In genomic region chr17:7046127-7046724, GRCh38 we compare ENCODE assay signal across 6 cellular contexts. TPM values are rescaled to one million over a fixed set of nuclear protein-coding genes. Genes with fewer than 3 reads are reported as not detected.
A peak's percentile ranks its signal among the peaks of the same experiment; 100 is the strongest.
DNase-seq lines count a peak whose midpoint lies in the region; ATAC-seq and TF ChIP-seq lines count a peak whose summit lies in the region.

No MANE protein-coding gene starts in this region.

- no peaks in the 10 kb centered on the region for H3K79me2 ChIP-seq in H9 (ENCODE audit: insufficient read depth, low read length)

- H4K20me1 ChIP-seq in H9 (ENCODE audit: control insufficient read depth, insufficient read depth, insufficient read length), result no peaks in the 10 kb centered on the region

- peak overlapping the region; percentile 58 to 80 for H3K4me3 Mint-ChIP-seq in H9
- peak overlapping the region; percentile 70 for H3K4me3 Mint-ChIP-seq in activated CD4-positive, alpha-beta memory T cell treated with anti-CD3 and anti-CD28 coated beads for 36 hours

- no peak overlapping the region for H2BK20ac ChIP-seq in H9 (ENCODE audit: low read depth, low read length, poor library complexity, severe bottlenecking)

- peaks cover 6% of the 10 kb centered on the region for H3K27me3 ChIP-seq in H9 (ENCODE audit: insufficient read depth, low read length)
- no peaks in the 10 kb centered on the region for H3K27me3 ChIP-seq in upper lobe of right lung

- no peak overlapping the region for H2AK5ac ChIP-seq in H9 (ENCODE audit: insufficient read length, low read length)

- H3K14ac ChIP-seq in H9 (ENCODE audit: insufficient read depth, low read length), result no peak overlapping the region

- no peaks in the 10 kb centered on the region for H3K79me1 ChIP-seq in H9 (ENCODE audit: insufficient read depth, low read depth, low read length, poor library complexity, severe bottlenecking)

- no peaks in the 10 kb centered on the region for H3K4me1 ChIP-seq in H9 (ENCODE audit: insufficient read depth, low read length)
- peaks cover 37% of the 10 kb centered on the region for H3K4me1 ChIP-seq in upper lobe of right lung

- no peaks in the 10 kb centered on the region for H3K9me3 Mint-ChIP-seq in H9
- no peaks in the 10 kb centered on the region for H3K9me3 Mint-ChIP-seq in activated CD4-positive, alpha-beta memory T cell treated with anti-CD3 and anti-CD28 coated beads for 36 hours

- H2BK15ac ChIP-seq in H9 (ENCODE audit: low read depth, low read length), result no peak overlapping the region

- H3K4me3 ChIP-seq in upper lobe of right lung, result peak overlapping the region; percentile 49

- WGBS in H9 (ENCODE audit: extremely low coverage, insufficient read length, low lambda C conversion rate), result no CpG with 5 or more reads among the region's 15 CpGs

- H3K27ac ChIP-seq in H9 (ENCODE audit: insufficient read length, low read depth, low read length) (no peak overlapping the region), upper lobe of right lung (peak overlapping the region; percentile 86)

- CTCF ChIA-PET in activated CD4-positive, alpha-beta memory T cell treated with anti-CD3 and anti-CD28 coated beads for 36 hours (lab: Charles Lee), result interaction anchor here (0.6 to 20.9 kb wide), 36 partner anchors 8 to 947 kb away, joined by 3 to 509 read pairs (median 6); partner anchors contain the start of genes CLEC10A, DLG4, GABARAP and RNASEK

- no peak overlapping the region for H2BK120ac ChIP-seq in H9 (ENCODE audit: low read depth, low read length, poor library complexity, severe bottlenecking)

- H4K91ac ChIP-seq in H9 (ENCODE audit: insufficient read length, low read depth, low read length), result no peak overlapping the region

- H3K9me3 ChIP-seq in H9 (ENCODE audit: control insufficient read depth, low read depth, low read length) (no peaks in the 10 kb centered on the region), upper lobe of right lung (no peaks in the 10 kb centered on the region)

- peak overlapping the region; percentile 49 for H2AFZ ChIP-seq in H9 (ENCODE audit: low read length)

- peak overlapping the region in 1 of 3 experiments; percentile 34; a peak in 1 of 7 replicates for H3K27ac Mint-ChIP-seq in H9
- peak overlapping the region; percentile 87 for H3K27ac Mint-ChIP-seq in activated CD4-positive, alpha-beta memory T cell treated with anti-CD3 and anti-CD28 coated beads for 36 hours

- H3K4ac ChIP-seq in H9 (ENCODE audit: low read depth, low read length), result no peak overlapping the region

- no peak overlapping the region for H3K56ac ChIP-seq in H9 (ENCODE audit: insufficient read length, low read depth, low read length)

- DNase-seq in H9 (peak; percentile 81), islet precursor cell (peak; percentile 96), upper lobe of right lung (peak; percentile 94)
- peak; percentile 63 for DNase-seq in activated CD4-positive, alpha-beta memory T cell treated with anti-CD3 and anti-CD28 coated beads for 36 hours

- peaks cover 21 to 30% of the 10 kb centered on the region in 2 experiments for H3K4me1 Mint-ChIP-seq in H9
- peaks cover 45% of the 10 kb centered on the region for H3K4me1 Mint-ChIP-seq in activated CD4-positive, alpha-beta memory T cell treated with anti-CD3 and anti-CD28 coated beads for 36 hours (ENCODE audit: low read depth)

- no peak overlapping the region for H4K8ac ChIP-seq in H9 (replicated peaks; ENCODE audit: insufficient read length, low read depth, low read length)

- peak overlapping the region; percentile 95 for H3K4me2 ChIP-seq in H9 (ENCODE audit: insufficient read depth, insufficient read length, low read length)

- no peak overlapping the region for H2BK5ac ChIP-seq in H9 (ENCODE audit: insufficient read length, low read length)

- no peak overlapping the region for H2BK12ac ChIP-seq in H9 (ENCODE audit: insufficient read length, low read depth, low read length)

- H3K36me3 ChIP-seq in upper lobe of right lung, result no peaks in the 10 kb centered on the region

- no peaks in the 10 kb centered on the region for H3K36me3 Mint-ChIP-seq in H9 (ENCODE audit: insufficient read depth in 1 of 3, low read depth in 3 of 3)
- H3K36me3 Mint-ChIP-seq in activated CD4-positive, alpha-beta memory T cell treated with anti-CD3 and anti-CD28 coated beads for 36 hours, result no peaks in the 10 kb centered on the region

- no peak overlapping the region for H3T11ph ChIP-seq in H9 (ENCODE audit: low read length)

- H3K23ac ChIP-seq in H9 (ENCODE audit: insufficient read length, low read depth, low read length), result no peak overlapping the region

- H3K9ac ChIP-seq in H9 (ENCODE audit: extremely low read depth, insufficient read length, low read length), result no peak overlapping the region

- peaks cover 83% of the 10 kb centered on the region for H3K27me3 Mint-ChIP-seq in H9 (ENCODE audit: low read depth)
- H3K27me3 Mint-ChIP-seq in activated CD4-positive, alpha-beta memory T cell treated with anti-CD3 and anti-CD28 coated beads for 36 hours, result peaks cover 2% of the 10 kb centered on the region

- ATAC-seq in upper lobe of right lung (peak; percentile 79), GM18909 (IDR thresholded peaks at IDR 0.05; ENCODE audit: poor library complexity, unreplicated experiment) (no peak), HG02798 (IDR thresholded peaks at IDR 0.05; ENCODE audit: poor library complexity, unreplicated experiment) (no peak)

- POLR2A ChIA-PET in activated CD4-positive, alpha-beta memory T cell treated with anti-CD3 and anti-CD28 coated beads for 36 hours (lab: Charles Lee), result interaction anchor here (0.9 to 3.5 kb wide), 8 partner anchors 11 to 538 kb away, joined by 3 to 26 read pairs (median 6); partner anchors contain the start of genes DLG4, MPDU1 and SLC16A13

- intact Hi-C loops in activated CD4-positive, alpha-beta memory T cell treated with anti-CD3 and anti-CD28 coated beads for 36 hours (cut with micrococcal nuclease), result loop anchor here (1.0 to 2.0 kb wide), 5 partner anchors 77 to 641 kb away; partner anchors contain the start of gene TP53
- intact Hi-C loops in upper lobe of right lung (cut with DNase I), result no loop called here

- H4K5ac ChIP-seq in H9 (ENCODE audit: insufficient read length, low read depth, low read length), result no peak overlapping the region

- H3K18ac ChIP-seq in H9 (ENCODE audit: insufficient read length, low read depth, low read length), result peak overlapping the region; percentile 13

- no peak; the same call in 1 of the 3 replicates for TF ChIP-seq CTCF in H9 (conservative IDR thresholded peaks at IDR 0.05)
- no peak for TF ChIP-seq CTCF in upper lobe of right lung (IDR thresholded peaks at IDR 0.05)

- peaks cover 33% of the 10 kb centered on the region for H3K23me2 ChIP-seq in H9 (ENCODE audit: insufficient read length, low read depth, low read length, poor library complexity, severe bottlenecking)

RNA-seq across cellular contexts. Expression of gene SLC16A11, which starts 2.3 kb away (rescaled TPM):
- total RNA-seq in H9 (2021), result 0.13 TPM in 1 of 2 replicates, not detected in the other
- 1 to 10 TPM; 1.4 to 1.5 TPM for total RNA-seq in activated CD4-positive, alpha-beta memory T cell treated with anti-CD3 and anti-CD28 coated beads for 36 hours
- total RNA-seq in upper lobe of right lung, result 6.8 TPM

RNA-seq across cellular contexts. Expression of gene SLC16A13, which starts 10.4 kb away (rescaled TPM):
- total RNA-seq in H9 (2021) (6.1 and 6.8 TPM in 2 replicates), upper lobe of right lung (10.1 TPM)
- total RNA-seq in activated CD4-positive, alpha-beta memory T cell treated with anti-CD3 and anti-CD28 coated beads for 36 hours, result 10 to 100 TPM; 10.4 to 10.7 TPM

RNA-seq across cellular contexts. Expression of gene BCL6B, which starts 23.4 kb away (rescaled TPM):
- total RNA-seq in H9 (2021) (3.3 and 4.9 TPM in 2 replicates), upper lobe of right lung (42.6 TPM)
- 1 to 10 TPM in 1 of 2 experiments, under 1 TPM in 1; 0.53 to 1.3 TPM for total RNA-seq in activated CD4-positive, alpha-beta memory T cell treated with anti-CD3 and anti-CD28 coated beads for 36 hours

RNA-seq across cellular contexts. Expression of gene RNASEK, which starts 33.8 kb away (rescaled TPM):
- total RNA-seq in H9 (2021) (161 and 167 TPM in 2 replicates), upper lobe of right lung (284 TPM)
- total RNA-seq in activated CD4-positive, alpha-beta memory T cell treated with anti-CD3 and anti-CD28 coated beads for 36 hours, result 100 to 1,000 TPM; 175 to 180 TPM

RNA-seq across cellular contexts. Expression of gene CLEC10A, which starts 33.8 kb away (rescaled TPM):
- total RNA-seq in H9 (2021) (not detected in 2 replicates), upper lobe of right lung (12.6 TPM)
- not detected for total RNA-seq in activated CD4-positive, alpha-beta memory T cell treated with anti-CD3 and anti-CD28 coated beads for 36 hours
